20 cellular contexts compared by ENCODE assay signal in the genomic region with DNA sequence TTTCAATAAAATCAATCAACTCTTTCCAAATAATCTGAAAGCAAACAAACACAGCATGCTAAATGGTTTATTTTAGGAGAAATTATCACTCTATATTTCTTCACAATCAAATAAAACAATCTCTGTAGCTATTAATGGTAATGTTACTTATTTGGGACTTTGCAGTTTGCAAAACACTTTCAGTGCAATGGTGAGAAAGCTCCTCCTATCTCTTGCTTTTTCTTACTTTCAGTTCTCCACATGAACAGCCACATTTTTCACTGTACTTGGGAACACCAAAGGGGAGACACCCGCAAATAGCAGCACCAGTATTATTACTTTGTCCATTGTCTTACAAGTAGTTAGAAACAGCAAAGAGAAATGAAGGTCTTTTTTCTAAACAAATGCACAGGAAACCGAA.
DNase-seq lines count a peak whose midpoint lies in the region; ATAC-seq and TF ChIP-seq lines count a peak whose summit lies in the region.
"Had no signal": no experiment of that assay in that cellular context is flagged by ENCODE, and none has a peak within 500 bp of the region (broad histone marks: within the 10 kb centered on the region; RNA-seq: fewer than 3 reads in every experiment).

No MANE protein-coding gene starts in this region.

- TF ChIP-seq CTCF in WTC11 (IDR thresholded peaks at IDR 0.05) = no peak

- H3K27me3 ChIP-seq in subcutaneous abdominal adipose tissue (ENCODE audit: control insufficient read depth in 5 of 5, insufficient read depth in 4 of 5, low read length in 5 of 5) = no peaks in the 10 kb centered on the region
- H3K27me3 ChIP-seq in aorta (ENCODE audit: control insufficient read depth in 1 of 2, insufficient read depth in 2 of 2, low read length in 1 of 2) = no peaks in the 10 kb centered on the region
- H3K27me3 ChIP-seq in naive thymus-derived CD4-positive, alpha-beta T cell (ENCODE audit: control insufficient read depth in 2 of 2, insufficient read depth in 2 of 2, low read length in 2 of 2) = no peaks in the 10 kb centered on the region

- intact Hi-C loops in aorta (cut with DNase I) = loop anchor here in 1 of 2 donors (10.0 kb wide), 1 partner anchor 186 kb away; no protein-coding TSS in a partner anchor
- intact Hi-C loops in naive thymus-derived CD4-positive, alpha-beta T cell (cut with micrococcal nuclease) = no loop called here

- WGBS in aorta, 2 donors = 9 to 14% methylated on average over 2 of the region's 2 CpGs

- H3K4me1 ChIP-seq in subcutaneous abdominal adipose tissue (ENCODE audit: control insufficient read depth in 5 of 5, insufficient read depth in 5 of 5, low read length in 5 of 5) = peaks cover 0 to 21% (median 12%) of the 10 kb centered on the region in 5 donors
- peaks cover 5 to 7% of the 10 kb centered on the region in 2 donors for H3K4me1 ChIP-seq in aorta (ENCODE audit: control insufficient read depth in 1 of 2, insufficient read depth in 2 of 2, low read length in 2 of 2)
- no peaks in the 10 kb centered on the region for H3K4me1 ChIP-seq in naive thymus-derived CD4-positive, alpha-beta T cell (ENCODE audit: control insufficient read depth in 2 of 2, insufficient read depth in 2 of 2, low read length in 2 of 2)

- H3K36me3 Mint-ChIP-seq in WTC11 = peaks cover 23% of the 10 kb centered on the region
- no peaks in the 10 kb centered on the region for H3K36me3 Mint-ChIP-seq in naive thymus-derived CD4-positive, alpha-beta T cell
- H3K36me3 Mint-ChIP-seq: natural killer cell had no signal

- POLR2A ChIA-PET in WTC11 (lab: Charles Lee) = no interaction called here
- POLR2A ChIA-PET in naive thymus-derived CD4-positive, alpha-beta T cell (lab: Charles Lee) = no interaction called here

- H3K36me3 ChIP-seq in subcutaneous abdominal adipose tissue (ENCODE audit: control insufficient read depth in 5 of 5, insufficient read depth in 5 of 5, low read length in 5 of 5) (peaks cover 4 to 18% (median 11%) of the 10 kb centered on the region in 5 donors), aorta (ENCODE audit: control insufficient read depth in 1 of 2, insufficient read depth in 2 of 2, low read length in 1 of 2) (no peaks in the 10 kb centered on the region)
- no peaks in the 10 kb centered on the region for H3K36me3 ChIP-seq in naive thymus-derived CD4-positive, alpha-beta T cell (ENCODE audit: control insufficient read depth in 2 of 3, insufficient read depth in 3 of 3, low read length in 3 of 3)

- no peak for ATAC-seq in WTC11
- ATAC-seq in left lobe of liver = peak; percentile 62
- ATAC-seq in aorta (ENCODE audit: low FRiP score) = no peak
- no peak for ATAC-seq in naive thymus-derived CD4-positive, alpha-beta T cell
- ATAC-seq: natural killer cell; stimulated activated naive CD8-positive, alpha-beta T cell treated with anti-CD3 and anti-CD28 coated beads, Interleukin-15, Interleukin-2, amounts not matched to agents 100 U/mL and 50 U/mL, for 24 hours had no signal

- H3K4me3 ChIP-seq in subcutaneous abdominal adipose tissue (ENCODE audit: low read depth in 1 of 5, low read length in 5 of 5) = peak overlapping the region in 3 of 5 donors; percentile 1 to 50 (median 25)
- H3K4me3 ChIP-seq in aorta (ENCODE audit: low read length in 2 of 2) = peak overlapping the region in 1 of 2 donors; percentile 48
- no peak overlapping the region for H3K4me3 ChIP-seq in naive thymus-derived CD4-positive, alpha-beta T cell (ENCODE audit: low read length)

- DNase-seq in NOMO-1 treated with DMSO at 0.1 percent for 48 hours (lab: John Stamatoyannopoulos, UW; ENCODE audit: unreplicated experiment) = peak; percentile 19
- DNase-seq in NOMO-1 treated with dmso at 0.1 percent for 144 hours (lab: John Stamatoyannopoulos, UW; ENCODE audit: unreplicated experiment) = no peak
- DNase-seq in WTC11 (ENCODE audit: low spot score) = no peak
- DNase-seq in left lobe of liver (ENCODE audit: low spot score) = no peak
- DNase-seq in aorta = no peak
- DNase-seq in naive thymus-derived CD4-positive, alpha-beta T cell = no peak
- no peak for DNase-seq in stimulated activated CD4-positive, alpha-beta T cell treated with anti-CD3 and anti-CD28 coated beads, Interleukin-12 subunit alpha, Interleukin-12 subunit beta, amount 100 ng/mL, for 4 hours
- DNase-seq: 8988T; activated CD4-positive, alpha-beta T cell treated with anti-CD3 and anti-CD28 coated beads, Interleukin-2, amount 50 U/mL, for 48 hours; amniotic stem cell; foreskin melanocyte; GDM1; GOT3; natural killer cell; NCI-H1930; NCI-H69; SHP77; stimulated activated naive CD8-positive, alpha-beta T cell treated with anti-CD3 and anti-CD28 coated beads, Interleukin-15, Interleukin-2, amounts not matched to agents 100 U/mL and 50 U/mL, for 24 hours; T-helper 9 cell had no signal

- no peaks in the 10 kb centered on the region for H3K4me1 Mint-ChIP-seq in WTC11
- peaks cover 0 to 4% (median 0%) of the 10 kb centered on the region in 7 donors for H3K4me1 Mint-ChIP-seq in naive thymus-derived CD4-positive, alpha-beta T cell
- H3K4me1 Mint-ChIP-seq: natural killer cell had no signal

- H3K9me3 ChIP-seq in subcutaneous abdominal adipose tissue (ENCODE audit: control insufficient read depth in 5 of 5, low read length in 5 of 5) (no peaks in the 10 kb centered on the region), aorta (ENCODE audit: control insufficient read depth, low read length) (no peaks in the 10 kb centered on the region)
- H3K9me3 ChIP-seq in naive thymus-derived CD4-positive, alpha-beta T cell (ENCODE audit: control insufficient read depth in 2 of 3, low read length in 3 of 3) = no peaks in the 10 kb centered on the region

- H3K27ac Mint-ChIP-seq in WTC11 = peak overlapping the region; percentile 31; the same call in 1 of the 2 replicates
- H3K27ac Mint-ChIP-seq in naive thymus-derived CD4-positive, alpha-beta T cell = no peak overlapping the region
- H3K27ac Mint-ChIP-seq: natural killer cell had no signal

- H3K4me3 Mint-ChIP-seq in WTC11 = no peak overlapping the region
- H3K4me3 Mint-ChIP-seq in naive thymus-derived CD4-positive, alpha-beta T cell = no peak overlapping the region
- H3K4me3 Mint-ChIP-seq: natural killer cell had no signal

- H3K9ac ChIP-seq in subcutaneous abdominal adipose tissue (ENCODE audit: low read length in 5 of 5) = peak overlapping the region in 1 of 5 donors; percentile 59

- no peaks in the 10 kb centered on the region for H3K9me3 Mint-ChIP-seq in WTC11
- H3K9me3 Mint-ChIP-seq in naive thymus-derived CD4-positive, alpha-beta T cell = no peaks in the 10 kb centered on the region
- H3K9me3 Mint-ChIP-seq: natural killer cell had no signal

- H3K27ac ChIP-seq in subcutaneous abdominal adipose tissue (ENCODE audit: low read depth, low read length) (peak overlapping the region; percentile 52), aorta (ENCODE audit: low read depth in 1 of 2, low read length in 2 of 2) (no peak overlapping the region)
- H3K27ac ChIP-seq in naive thymus-derived CD4-positive, alpha-beta T cell (ENCODE audit: low read depth, low read length) = no peak overlapping the region

- H3K27me3 Mint-ChIP-seq in WTC11 (ENCODE audit: low read depth) = no peaks in the 10 kb centered on the region
- H3K27me3 Mint-ChIP-seq in naive thymus-derived CD4-positive, alpha-beta T cell = no peaks in the 10 kb centered on the region

- CTCF ChIA-PET in WTC11 (lab: Charles Lee) = no interaction called here
- CTCF ChIA-PET in naive thymus-derived CD4-positive, alpha-beta T cell (lab: Charles Lee) = no interaction called here

TF ChIP-seq in WTC11, 78 proteins besides CTCF, POLR2A, EP300 and RAD21 (continues in another document):
- TF ChIP-seq ZBTB21 (CRISPR knock-in tag; IDR thresholded peaks at IDR 0.05; ENCODE audit: borderline replicate concordance) (no peak), ZNF416 (CRISPR knock-in tag; IDR thresholded peaks at IDR 0.05) (no peak), FOXP1 (CRISPR knock-in tag; IDR thresholded peaks at IDR 0.05; ENCODE audit: borderline replicate concordance) (no peak), CREM (CRISPR knock-in tag; IDR thresholded peaks at IDR 0.05) (no peak), NFATC4 (CRISPR knock-in tag; IDR thresholded peaks at IDR 0.05) (no peak)
- TF ChIP-seq, protein P1, sequence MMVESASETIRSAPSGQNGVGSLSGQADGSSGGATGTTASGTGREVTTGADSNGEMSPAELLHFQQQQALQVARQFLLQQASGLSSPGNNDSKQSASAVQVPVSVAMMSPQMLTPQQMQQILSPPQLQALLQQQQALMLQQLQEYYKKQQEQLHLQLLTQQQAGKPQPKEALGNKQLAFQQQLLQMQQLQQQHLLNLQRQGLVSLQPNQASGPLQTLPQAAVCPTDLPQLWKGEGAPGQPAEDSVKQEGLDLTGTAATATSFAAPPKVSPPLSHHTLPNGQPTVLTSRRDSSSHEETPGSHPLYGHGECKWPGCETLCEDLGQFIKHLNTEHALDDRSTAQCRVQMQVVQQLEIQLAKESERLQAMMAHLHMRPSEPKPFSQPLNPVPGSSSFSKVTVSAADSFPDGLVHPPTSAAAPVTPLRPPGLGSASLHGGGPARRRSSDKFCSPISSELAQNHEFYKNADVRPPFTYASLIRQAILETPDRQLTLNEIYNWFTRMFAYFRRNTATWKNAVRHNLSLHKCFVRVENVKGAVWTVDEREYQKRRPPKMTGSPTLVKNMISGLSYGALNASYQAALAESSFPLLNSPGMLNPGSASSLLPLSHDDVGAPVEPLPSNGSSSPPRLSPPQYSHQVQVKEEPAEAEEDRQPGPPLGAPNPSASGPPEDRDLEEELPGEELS (CRISPR knock-in tag; IDR thresholded peaks at IDR 0.05) = no peak
- TF ChIP-seq, protein P2, sequence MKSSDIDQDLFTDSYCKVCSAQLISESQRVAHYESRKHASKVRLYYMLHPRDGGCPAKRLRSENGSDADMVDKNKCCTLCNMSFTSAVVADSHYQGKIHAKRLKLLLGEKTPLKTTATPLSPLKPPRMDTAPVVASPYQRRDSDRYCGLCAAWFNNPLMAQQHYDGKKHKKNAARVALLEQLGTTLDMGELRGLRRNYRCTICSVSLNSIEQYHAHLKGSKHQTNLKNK (CRISPR knock-in tag; IDR thresholded peaks at IDR 0.05) = no peak
- TF ChIP-seq, protein P3, sequence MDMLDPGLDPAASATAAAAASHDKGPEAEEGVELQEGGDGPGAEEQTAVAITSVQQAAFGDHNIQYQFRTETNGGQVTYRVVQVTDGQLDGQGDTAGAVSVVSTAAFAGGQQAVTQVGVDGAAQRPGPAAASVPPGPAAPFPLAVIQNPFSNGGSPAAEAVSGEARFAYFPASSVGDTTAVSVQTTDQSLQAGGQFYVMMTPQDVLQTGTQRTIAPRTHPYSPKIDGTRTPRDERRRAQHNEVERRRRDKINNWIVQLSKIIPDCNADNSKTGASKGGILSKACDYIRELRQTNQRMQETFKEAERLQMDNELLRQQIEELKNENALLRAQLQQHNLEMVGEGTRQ (CRISPR knock-in tag; IDR thresholded peaks at IDR 0.05) = no peak
- TF ChIP-seq, protein P4, sequence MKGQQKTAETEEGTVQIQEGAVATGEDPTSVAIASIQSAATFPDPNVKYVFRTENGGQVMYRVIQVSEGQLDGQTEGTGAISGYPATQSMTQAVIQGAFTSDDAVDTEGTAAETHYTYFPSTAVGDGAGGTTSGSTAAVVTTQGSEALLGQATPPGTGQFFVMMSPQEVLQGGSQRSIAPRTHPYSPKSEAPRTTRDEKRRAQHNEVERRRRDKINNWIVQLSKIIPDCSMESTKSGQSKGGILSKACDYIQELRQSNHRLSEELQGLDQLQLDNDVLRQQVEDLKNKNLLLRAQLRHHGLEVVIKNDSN (CRISPR knock-in tag; IDR thresholded peaks at IDR 0.05) = no peak
